Comparison of ENCODE assay signal across 26 cellular contexts in genomic region chr10:85570871-85571270, GRCh38.
"Had no signal": no experiment of that assay in that cellular context is flagged by ENCODE, and none has a peak within 500 bp of the region (broad histone marks: within the 10 kb centered on the region; RNA-seq: fewer than 3 reads in every experiment).

No MANE protein-coding gene starts in this region.

- H3K4me3 ChIP-seq: pancreas, prostate gland, right atrium auricular region, right lobe of liver, sigmoid colon, stomach, thoracic aorta, thyroid gland, tibial nerve, upper lobe of left lung, uterus had no signal

- H3K9me3 ChIP-seq: neutrophil, prostate gland, right atrium auricular region, right lobe of liver, sigmoid colon, stomach, thoracic aorta, thyroid gland, tibial nerve, upper lobe of left lung, uterus had no signal

- H3K27ac ChIP-seq: neutrophil, pancreas, prostate gland, right atrium auricular region, right lobe of liver, sigmoid colon, stomach, thoracic aorta, thyroid gland, tibial nerve, upper lobe of left lung, uterus had no signal

- DNase-seq: naive B cell; naive thymus-derived CD8-positive, alpha-beta T cell; nephron progenitor cell; nucleus accumbens; pancreas; retina; right lobe of liver; sigmoid colon; small intestine; stimulated activated CD4-positive, alpha-beta T cell treated with anti-CD3 and anti-CD28 coated beads, Interleukin-15, amount 100 ng/mL, for 24 hours; stimulated activated CD4-positive, alpha-beta T cell treated with anti-CD3 and anti-CD28 coated beads, Interleukin-2, amount 100 ng/mL, for 24 hours; stimulated activated CD4-positive, alpha-beta T cell treated with anti-CD3 and anti-CD28 coated beads, Interleukin-2, amount 100 ng/mL, for 48 hours; stimulated activated CD4-positive, alpha-beta T cell treated with anti-CD3 and anti-CD28 coated beads, Interleukin-4, amount 100 ng/mL, for 24 hours; stimulated activated naive B cell treated with anti-CD40 and anti-IgM and Interleukin-4, amounts not matched to agents 10 μg/mL and 1 μg/mL and 100 μg/mL, for 72 hours; stimulated activated naive CD4-positive, alpha-beta T cell treated with Interleukin-2 at 50 U/mL for 16 hours; stomach; thyroid gland; upper lobe of left lung; uterus had no signal

- H3K4me1 ChIP-seq: pancreas, prostate gland, right atrium auricular region, right lobe of liver, sigmoid colon, stomach, tibial nerve, upper lobe of left lung, uterus had no signal

- H3K27me3 ChIP-seq: neutrophil, pancreas, right atrium auricular region, right lobe of liver, sigmoid colon, stomach, thyroid gland, tibial nerve, upper lobe of left lung, uterus had no signal

- ATAC-seq: naive thymus-derived CD8-positive, alpha-beta T cell; natural killer cell treated with Interleukin-12 subunit alpha and Interleukin-12 subunit beta and Interleukin-15 and Interleukin-18, amount 100 ng/mL, for 72 hours; pancreas; right lobe of liver; stimulated activated effector memory CD8-positive, alpha-beta T cell treated with anti-CD3 and anti-CD28 coated beads, Interleukin-12 subunit alpha, Interleukin-12 subunit beta, amount 100 ng/mL, for 72 hours; stimulated activated naive B cell treated with anti-CD40 and anti-IgM and Interleukin-4, amounts not matched to agents 10 μg/mL and 1 μg/mL and 100 μg/mL, for 72 hours had no signal

- H3K36me3 ChIP-seq: neutrophil, pancreas, prostate gland, right atrium auricular region, right lobe of liver, sigmoid colon, stomach, thoracic aorta, thyroid gland, tibial nerve, upper lobe of left lung, uterus had no signal
